Comparison of ENCODE assay signal across 9 cellular contexts in the genomic region with DNA sequence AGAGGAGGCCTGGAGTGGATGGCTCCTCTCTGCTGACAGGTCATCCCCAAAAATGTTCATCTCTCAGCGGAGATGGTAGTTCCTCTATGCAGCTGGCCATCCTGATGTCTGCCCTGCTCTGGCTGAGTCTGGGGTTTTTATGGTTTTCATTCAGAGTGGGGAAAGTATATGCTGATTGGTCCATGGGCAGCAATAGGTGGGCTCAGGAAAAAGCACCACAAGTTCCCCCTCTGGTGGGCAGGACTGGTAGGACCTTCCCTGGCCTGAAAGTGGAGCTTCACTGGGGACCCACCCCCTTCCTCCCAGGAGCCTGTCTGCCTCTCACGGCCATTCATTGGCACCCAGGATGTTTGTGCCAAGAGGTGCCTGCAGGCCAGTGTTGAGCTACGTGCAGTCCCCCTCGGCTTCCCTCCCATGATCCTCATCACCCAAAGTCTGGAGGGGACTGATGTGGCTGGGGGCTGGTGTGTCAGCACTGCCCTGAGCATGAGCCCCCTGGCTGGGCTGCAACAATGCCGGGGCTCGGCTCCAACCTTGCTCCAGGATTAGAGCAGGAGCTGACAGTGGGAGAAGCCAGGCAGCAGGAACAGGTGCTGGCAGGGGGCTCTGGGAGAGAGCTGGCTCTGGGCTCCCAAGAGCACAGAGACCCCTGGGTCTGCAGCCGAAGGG. TPM values are rescaled to one million over a fixed set of nuclear protein-coding genes. Genes with fewer than 3 reads are reported as not detected.
A peak's percentile ranks its signal among the peaks of the same experiment; 100 is the strongest.
DNase-seq lines count a peak whose midpoint lies in the region; ATAC-seq, FAIRE-seq and TF ChIP-seq lines count a peak whose summit lies in the region.
"Had no signal": no experiment of that assay in that cellular context is flagged by ENCODE, and none has a peak within 500 bp of the region (broad histone marks: within the 10 kb centered on the region; RNA-seq: fewer than 3 reads in every experiment).

No MANE protein-coding gene starts in this region.

- POLR2A ChIA-PET in A549 (lab: Yijun Ruan, JAX), result no interaction called here

- TF ChIP-seq POLR2A in A549 (IDR thresholded peaks at IDR 0.05; ENCODE audit: low read length) (no peak), stomach (IDR thresholded peaks at IDR 0.05) (no peak)

- TF ChIP-seq CTCF in A549 (IDR thresholded peaks at IDR 0.05) (0 out of 3 replicates have a peak, but pooled peaks have one; percentile 9), GM12864 (IDR thresholded peaks at IDR 0.05; ENCODE audit: low read depth, low read length, missing control alignments) (peak; percentile 41), stomach (IDR thresholded peaks at IDR 0.05) (no peak)

- DNase-seq in A549 (ENCODE audit: low read depth in 1 of 2, low spot score in 1 of 2) (peak in 1 of 2 experiments; percentile 48), GM12864 (ENCODE audit: low read depth) (no peak), T follicular helper cell (ENCODE audit: low read depth) (peak; percentile 9), germinal center (ENCODE audit: low spot score) (peak; percentile 28), cerebellar nuclear complex (lab: John Stamatoyannopoulos, UW) (no peak), stomach (no peak)

- CTCF ChIA-PET in A549 (lab: Yijun Ruan, JAX), result interaction anchor here (0.6 to 1.8 kb wide), 7 partner anchors 13 to 486 kb away, joined by 3 to 5 read pairs (median 4); partner anchors contain the start of gene BLOC1S6

- no peaks in the 10 kb centered on the region for H3K4me1 ChIP-seq in A549
- no peaks in the 10 kb centered on the region for H3K4me1 ChIP-seq in stomach

- H3K9me3 ChIP-seq in A549 (no peaks in the 10 kb centered on the region), stomach (peaks cover 0 to 9% (median 0%) of the 10 kb centered on the region in 4 donors)
- H3K9me3 ChIP-seq: neutrophil had no signal

- TF ChIP-seq RAD21 in A549 (conservative IDR thresholded peaks at IDR 0.05 in 1 of 2, IDR thresholded peaks at IDR 0.05 in 1 of 2), result 0 out of 5 replicates have a peak, but pooled peaks of 1 of the 2 experiments have one; percentile 15

- peaks cover 0 to 9% (median 0%) of the 10 kb centered on the region in 3 donors for H3K27me3 ChIP-seq in stomach

- TF ChIP-seq EP300 in A549 (IDR thresholded peaks at IDR 0.05) (no peak), stomach (IDR thresholded peaks at IDR 0.05) (no peak)

- WGBS in A549 (ENCODE audit: missing lambda C conversion rate), result 25% methylated on average over 5 of the region's 7 CpGs
- 57 to 77% (median 74%) methylated on average over 7 of the region's 7 CpGs for WGBS in stomach, 5 donors

- peak overlapping the region; percentile 25; the same call in 1 of the 3 replicates for H3K4me2 ChIP-seq in A549

- H3K27ac ChIP-seq in A549 (no peak overlapping the region), stomach (no peak overlapping the region)
- H3K27ac ChIP-seq: neutrophil had no signal

- intact Hi-C loops in stomach (cut with DNase I; ENCODE audit: low total_unique reads), result no loop called here

- no peak for FAIRE-seq in A549 (lab: Jason Lieb, UNC)

- H3K4me3 ChIP-seq in A549 (no peak overlapping the region), GM12864 (ENCODE audit: low read depth, low read length) (no peak overlapping the region), stomach (no peak overlapping the region)

- ATAC-seq in A549 (peak; percentile 70 to 99; a peak in 4 of 6 replicates), HG03354 (IDR thresholded peaks at IDR 0.05; ENCODE audit: poor library complexity, severe bottlenecking, unreplicated experiment) (no peak), GM18511 (IDR thresholded peaks at IDR 0.05; ENCODE audit: unreplicated experiment) (no peak)

- no peaks in the 10 kb centered on the region for H3K36me3 ChIP-seq in stomach
- H3K36me3 ChIP-seq: neutrophil had no signal

TF ChIP-seq in A549, 52 proteins besides CTCF, POLR2A, EP300 and RAD21:
- 0 out of 3 replicates have a peak, but pooled peaks have one; percentile 6 for TF ChIP-seq SMC3 (IDR thresholded peaks at IDR 0.05)
- no peak for TF ChIP-seq ZC3H11A (IDR thresholded peaks at IDR 0.05)

RNA-seq across cellular contexts. Expression of gene BLOC1S6, which starts 13.1 kb away (rescaled TPM):
- 14.2 and 19.0 TPM in 2 replicates for polyA plus RNA-seq in A549 (2011; rRNA removed)
- polyA plus RNA-seq in A549 (2012; cell fraction: cytosol; rRNA removed), result 4.7 and 5.5 TPM in 2 replicates
- polyA plus RNA-seq in A549 (2012; cell fraction: nucleus; rRNA removed), result 1.4 and 2.3 TPM in 2 replicates
- 30.9 to 32.1 TPM (median 31.8 TPM) in 3 replicates for polyA plus RNA-seq in A549 (2017; fragmentation: RNase III; extraction: RNeasy Plus Mini Kit Qiagen cat#74134 plus additional on column Dnase treatment)
- 7.1 and 10.1 TPM in 2 replicates for polyA minus RNA-seq in A549 (2011; rRNA and poly(A)+ RNA removed)
- total RNA-seq in stomach, result 10 to 100 TPM in 4 of 5 donors, 1 to 10 TPM in 1; 7.6 to 74.5 (median 25.4) TPM
- polyA plus RNA-seq in stomach, result 10 to 100 TPM; 12.5 to 36.8 (median 31.9) TPM

RNA-seq across cellular contexts. Expression of gene SLC30A4, which starts 51.5 kb away (rescaled TPM):
- polyA plus RNA-seq in A549 (2011; rRNA removed) (3.1 and 3.8 TPM in 2 replicates), A549 (2017; fragmentation: RNase III; extraction: RNeasy Plus Mini Kit Qiagen cat#74134 plus additional on column Dnase treatment) (2.1 to 2.7 TPM (median 2.2 TPM) in 3 replicates), stomach (1 to 10 TPM in 2 of 3 donors, under 1 TPM in 1; 0.76 to 1.7 (median 1.4) TPM)
- polyA plus RNA-seq in A549 (2012; cell fraction: cytosol; rRNA removed), result 1.3 and 1.4 TPM in 2 replicates
- 0.35 and 0.65 TPM in 2 replicates for polyA plus RNA-seq in A549 (2012; cell fraction: nucleus; rRNA removed)
- polyA minus RNA-seq in A549 (2011; rRNA and poly(A)+ RNA removed), result 6.2 and 6.3 TPM in 2 replicates
- 10 to 100 TPM in 1 of 5 donors, 1 to 10 TPM in 4; 1.2 to 12.9 (median 4.9) TPM for total RNA-seq in stomach

Comparison
In these comparisons a context has a peak if more than half of its experiments do, and no peak if none do; other contexts are left out.
1. ATAC-seq: peak in A549 (2 of 2); none in HG03354 (single experiment) and GM18511 (single experiment).
2. DNase-seq: peak in T follicular helper cell (single experiment) and germinal center (single experiment); none in GM12864 (single experiment), cerebellar nuclear complex (0 of 2) and stomach (single experiment).
3. CTCF ChIP-seq: peak in A549 (single experiment) and GM12864 (single experiment); none in stomach (0 of 7).